In the genomic region with DNA sequence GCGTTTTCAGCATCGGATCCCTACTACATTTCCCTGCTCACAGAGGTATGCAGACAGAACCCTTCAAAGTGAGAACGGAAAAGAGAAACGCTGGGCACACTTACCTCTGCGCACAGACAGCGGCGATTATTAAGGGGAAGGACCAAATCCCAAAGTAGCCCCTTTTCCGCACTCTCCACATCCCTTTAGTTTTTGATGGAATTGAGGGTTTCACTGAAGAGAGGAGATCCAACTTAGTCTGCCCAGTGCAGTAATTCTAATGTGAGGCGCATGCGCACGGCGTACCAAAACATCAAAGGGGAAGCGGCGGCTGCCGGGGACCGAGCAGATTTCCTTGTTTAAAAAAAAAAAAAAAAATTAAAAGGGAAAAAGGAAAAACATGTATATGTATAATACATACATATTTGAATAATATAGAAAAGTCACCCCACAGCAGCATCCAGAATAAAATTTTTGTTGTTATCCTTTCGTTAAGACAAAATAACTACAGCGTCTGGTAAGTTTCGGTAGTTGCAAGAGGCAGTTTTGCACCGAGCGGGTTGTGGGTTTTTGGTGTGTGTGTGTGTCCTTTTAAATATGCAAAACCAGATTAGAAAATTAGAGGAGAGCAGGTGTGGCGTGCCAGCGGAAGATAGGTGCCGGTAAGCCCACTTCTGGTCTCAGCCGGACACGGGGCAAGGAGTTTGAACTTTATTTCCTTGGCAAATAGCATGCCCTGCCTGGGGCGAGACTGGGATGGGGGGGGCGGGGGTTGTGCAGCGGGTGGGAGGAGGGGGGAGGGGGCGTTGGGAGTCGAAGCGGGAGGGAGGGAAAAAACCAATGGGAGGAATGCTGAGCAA, we compare ENCODE assay signal across 8 cellular contexts. TPM values are rescaled to one million over a fixed set of nuclear protein-coding genes. Genes with fewer than 3 reads are reported as not detected.
DNase-seq lines count a peak whose midpoint lies in the region; ATAC-seq and TF ChIP-seq lines count a peak whose summit lies in the region.

A gene (minus strand): TSS at position 263 of the 839 bp plus-strand sequence. CDS start 82 bp downstream, at position 181.

- no peak for TF ChIP-seq POLR2A in suprapubic skin (IDR thresholded peaks at IDR 0.05)

- ATAC-seq in GM19467 (IDR thresholded peaks at IDR 0.05; ENCODE audit: unreplicated experiment) (peak; percentile 78), HG03521 (IDR thresholded peaks at IDR 0.05; ENCODE audit: unreplicated experiment) (peak; percentile 64)

- H3K9me3 ChIP-seq in endodermal cell (ENCODE audit: control insufficient read depth, low read length): no peaks in the 10 kb centered on the region
- no peaks in the 10 kb centered on the region for H3K9me3 ChIP-seq in mesodermal cell (ENCODE audit: control insufficient read depth, low read length)
- H3K9me3 ChIP-seq in suprapubic skin: no peaks in the 10 kb centered on the region

- no peaks in the 10 kb centered on the region for H3K36me3 Mint-ChIP-seq in endodermal cell (ENCODE audit: low read depth)

- H3K27me3 Mint-ChIP-seq in endodermal cell (ENCODE audit: insufficient read depth): peaks cover 80% of the 10 kb centered on the region

- DNase-seq in EL (peak; percentile 4), SKM-1 treated with dmso at 0.1 percent for 144 hours (lab: John Stamatoyannopoulos, UW; ENCODE audit: unreplicated experiment) (peak; percentile 65), endodermal cell (peak; percentile 85), suprapubic skin (ENCODE audit: low spot score in 2 of 2) (peak in 1 of 2 donors; percentile 63), NCI-H128 (lab: John Stamatoyannopoulos, UW; ENCODE audit: unreplicated experiment) (no peak)

- peak within 1 kb of the TSS; percentile 32 for H3K9ac ChIP-seq in endodermal cell (ENCODE audit: extremely low read depth, low read length, poor library complexity, severe bottlenecking)

- peaks cover 25% of the 10 kb centered on the region for H3K4me1 Mint-ChIP-seq in endodermal cell

- TF ChIP-seq EP300 in suprapubic skin (IDR thresholded peaks at IDR 0.05): no peak

- H3K27me3 ChIP-seq in endodermal cell (ENCODE audit: control insufficient read depth, insufficient read depth, low read length, poor library complexity, severe bottlenecking) (peaks cover 30% of the 10 kb centered on the region), suprapubic skin (peaks cover 52% of the 10 kb centered on the region)

- H3K36me3 ChIP-seq in endodermal cell (ENCODE audit: control insufficient read depth, insufficient read depth, low read length): no peaks in the 10 kb centered on the region
- no peaks in the 10 kb centered on the region for H3K36me3 ChIP-seq in mesodermal cell (ENCODE audit: control insufficient read depth, insufficient read depth, low read length)
- H3K36me3 ChIP-seq in suprapubic skin: no peaks in the 10 kb centered on the region

- H3K4me3 Mint-ChIP-seq in endodermal cell: peak within 1 kb of the TSS; percentile 66

- H3K4me1 ChIP-seq in endodermal cell (ENCODE audit: control insufficient read depth, insufficient read depth, low read length): peaks cover 7% of the 10 kb centered on the region
- H3K4me1 ChIP-seq in mesodermal cell (ENCODE audit: control insufficient read depth, insufficient read depth, low read length, poor library complexity, severe bottlenecking): peaks cover 6% of the 10 kb centered on the region
- peaks cover 35% of the 10 kb centered on the region for H3K4me1 ChIP-seq in suprapubic skin

- peaks cover 13% of the 10 kb centered on the region for H3K9me3 Mint-ChIP-seq in endodermal cell

- H3K27ac ChIP-seq in endodermal cell (ENCODE audit: low read depth, low read length) (no peak within 1 kb of the TSS), mesodermal cell (ENCODE audit: low read depth, low read length, severe bottlenecking) (no peak within 1 kb of the TSS), suprapubic skin (no peak within 1 kb of the TSS)

- TF ChIP-seq CTCF in endodermal cell (conservative IDR thresholded peaks at IDR 0.05) (no peak), suprapubic skin (IDR thresholded peaks at IDR 0.05) (no peak)

- H3K27ac Mint-ChIP-seq in endodermal cell: no peak within 1 kb of the TSS

- 0 to 1% methylated on average over 3 to 30 of the region's 32 CpGs for WGBS in endodermal cell (ENCODE audit: insufficient coverage in 1 of 2, insufficient read length in 1 of 2), 2 experiments
- 0 to 2% methylated on average over 11 to 15 of the region's 32 CpGs for WGBS in mesodermal cell (ENCODE audit: insufficient coverage in 2 of 2), 2 experiments
- WGBS in suprapubic skin: 2% methylated on average over 30 of the region's 32 CpGs

- H3K4me3 ChIP-seq in endodermal cell (ENCODE audit: low read length) (peak within 1 kb of the TSS; percentile 87), mesodermal cell (ENCODE audit: extremely low read depth, insufficient read depth, low read length, poor library complexity, severe bottlenecking) (peak within 1 kb of the TSS; percentile 42), suprapubic skin (peak within 1 kb of the TSS; percentile 51)

RNA-seq across cellular contexts. Expression of the gene that starts here (rescaled TPM):
- total RNA-seq in endodermal cell: 1 to 10 TPM in 1 of 2 donors, under 1 TPM in 1; 0.77 to 2.5 TPM
- polyA plus RNA-seq in endodermal cell (2013, experiment 1 of 2): 2.0 TPM
- 1.9 TPM for polyA plus RNA-seq in endodermal cell (2013, experiment 2 of 2)
- polyA plus RNA-seq in mesodermal cell (2013, experiment 1 of 2): 1.00 TPM
- polyA plus RNA-seq in mesodermal cell (2013, experiment 2 of 2): 0.96 TPM
- total RNA-seq in suprapubic skin: 1 to 10 TPM in 1 of 4 donors, under 1 TPM in 2, not detected in 1; 0.11 to 1.6 (median 0.24) TPM
